21 cellular contexts compared by ENCODE assay signal in the genomic region with DNA sequence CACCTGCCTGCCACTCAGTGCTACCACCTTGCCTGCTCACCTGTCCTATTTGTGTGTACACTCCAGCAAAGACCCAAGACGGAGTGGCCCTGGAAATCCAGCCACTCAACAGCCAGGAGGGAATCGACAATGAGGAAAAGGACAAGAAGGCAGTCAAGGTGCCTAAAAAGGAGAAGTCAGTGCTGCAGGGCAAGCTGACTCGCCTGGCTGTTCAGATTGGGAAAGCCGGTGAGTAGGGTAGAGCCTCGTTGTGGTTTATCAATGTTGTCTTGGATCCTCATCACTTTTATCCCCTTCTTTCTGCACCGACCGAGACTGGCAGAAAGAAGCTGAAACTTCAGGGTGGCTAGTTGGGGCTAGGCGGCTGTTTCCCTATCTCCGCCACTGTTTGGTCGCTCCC.
DNase-seq lines count a peak whose midpoint lies in the region; ATAC-seq, FAIRE-seq and TF ChIP-seq lines count a peak whose summit lies in the region.
"Had no signal": no experiment of that assay in that cellular context is flagged by ENCODE, and none has a peak within 500 bp of the region (broad histone marks: within the 10 kb centered on the region; RNA-seq: fewer than 3 reads in every experiment).

No MANE protein-coding gene starts in this region.

- H3K27me3 ChIP-seq in K562 (ENCODE audit: control insufficient read depth in 2 of 2, insufficient read depth in 2 of 2, low read length in 2 of 2) (no peaks in the 10 kb centered on the region), transverse colon (no peaks in the 10 kb centered on the region)
- H3K27me3 ChIP-seq: suprapubic skin, uterus had no signal

- 76% methylated on average over 10 of the region's 10 CpGs for WGBS in K562 (ENCODE audit: insufficient coverage, low coverage, missing lambda C conversion rate)
- WGBS in transverse colon (ENCODE audit: low coverage in 1 of 2), 2 donors, result 88% methylated on average over 10 of the region's 10 CpGs; no CpG with 5 or more reads in 1 of the 2 donors

- H3K9me3 ChIP-seq in K562 (replicated peaks; ENCODE audit: control insufficient read depth, insufficient read depth, low read depth, low read length) (no peaks in the 10 kb centered on the region), transverse colon (no peaks in the 10 kb centered on the region)
- H3K9me3 ChIP-seq: left ventricle myocardium inferior, suprapubic skin, uterus had no signal

- H3K27me3 Mint-ChIP-seq in activated naive CD4-positive, alpha-beta T cell treated with anti-CD3 and anti-CD28 coated beads, Interleukin-2, amount 50 U/mL, for 24 hours, result no peaks in the 10 kb centered on the region
- H3K27me3 Mint-ChIP-seq: activated naive CD8-positive, alpha-beta T cell had no signal

- POLR2A ChIA-PET in K562 (lab: Yijun Ruan, JAX), result interaction anchor here (0.9 to 2.3 kb wide), 2 partner anchors 10 to 21 kb away, joined by 4 to 9 read pairs; no protein-coding TSS in a partner anchor

- no peak overlapping the region for H3K4me3 ChIP-seq in K562
- no peak overlapping the region for H3K4me3 ChIP-seq in transverse colon
- H3K4me3 ChIP-seq: left ventricle myocardium inferior, suprapubic skin, uterus had no signal

- H3K79me2 ChIP-seq in K562 (ENCODE audit: control insufficient read depth, insufficient read depth, low read length), result no peaks in the 10 kb centered on the region

- no peak for TF ChIP-seq RAD21 in K562 (CRISPR knock-in tag; conservative IDR thresholded peaks at IDR 0.05 in 1 of 2, IDR thresholded peaks at IDR 0.05 in 1 of 2)

- DNase-seq in activated naive CD4-positive, alpha-beta T cell (lab: John Stamatoyannopoulos, UW), result no peak
- DNase-seq in NOMO-1 (lab: John Stamatoyannopoulos, UW; ENCODE audit: unreplicated experiment in 2 of 2), result peak; percentile 13 to 19
- DNase-seq in K562 (ENCODE audit: extremely low read depth in 1 of 4, low spot score in 3 of 4), result no peak
- no peak for DNase-seq in transverse colon
- no peak for DNase-seq in amniotic stem cell (lab: John Stamatoyannopoulos, UW)
- DNase-seq in SHP77 (lab: John Stamatoyannopoulos, UW), result no peak
- DNase-seq in HCEC 1CT, result no peak
- DNase-seq: DMS 273 treated with DMSO at 0.1 percent for 48 hours, foreskin fibroblast, H9, left ventricle myocardium inferior, NCI-H1694 treated with DMSO at 0.1 percent for 48 hours, NCI-H526 treated with DMSO at 0.1 percent for 48 hours, uterus had no signal

- no peaks in the 10 kb centered on the region for H3K9me1 ChIP-seq in K562 (ENCODE audit: control insufficient read depth, insufficient read depth, low read length)

- no peak overlapping the region for H2AFZ ChIP-seq in K562 (ENCODE audit: low read depth, low read length)

- BruUV-seq in K562 (replicated peaks; lab: Mats Ljungman, UMichigan), result no TSS peak

- no peak overlapping the region for H3K9ac ChIP-seq in K562 (ENCODE audit: insufficient read depth in 1 of 2, low read depth in 2 of 2, low read length in 2 of 2)

- H3K27ac ChIP-seq in K562 (ENCODE audit: extremely low read depth, low read depth, low read length) (no peak overlapping the region), transverse colon (peak overlapping the region; percentile 23 to 80 (median 64))
- H3K27ac ChIP-seq: C4-2B, left ventricle myocardium inferior, suprapubic skin had no signal

- H3K36me3 ChIP-seq in K562 (ENCODE audit: control insufficient read depth, insufficient read depth, low read length) (peaks cover 59% of the 10 kb centered on the region), transverse colon (peaks cover 0 to 32% (median 7%) of the 10 kb centered on the region in 4 donors)
- H3K36me3 ChIP-seq: uterus had no signal

- no peak for TF ChIP-seq EP300 in K562 (IDR thresholded peaks at IDR 0.05; ENCODE audit: low read length)
- no peak for TF ChIP-seq EP300 in transverse colon (IDR thresholded peaks at IDR 0.05; ENCODE audit: low read depth)

- no peak for ATAC-seq in K562
- ATAC-seq: Right ventricle myocardium inferior, WTC11 had no signal

- H3K4me1 ChIP-seq in K562 (replicated peaks in 1 of 2; ENCODE audit: control insufficient read depth in 2 of 2, insufficient read depth in 2 of 2, low read length in 2 of 2) (no peaks in the 10 kb centered on the region), transverse colon (peaks cover 0 to 19% (median 3%) of the 10 kb centered on the region in 4 donors)
- H3K4me1 ChIP-seq: suprapubic skin had no signal

- TF ChIP-seq CTCF in K562 (IDR thresholded peaks at IDR 0.05 in 2 of 3, conservative IDR thresholded peaks at IDR 0.05 in 1 of 3; ENCODE audit: insufficient read depth in 2 of 3, low read depth in 1 of 3, low read length in 3 of 3) (no peak), transverse colon (IDR thresholded peaks at IDR 0.05) (no peak)

- intact Hi-C loops in K562 (cut with micrococcal nuclease) (loop anchor here (5.0 kb wide), 1 partner anchor 361 kb away; no protein-coding TSS in a partner anchor), transverse colon (cut with DNase I; ENCODE audit: low total_unique reads) (loop anchor here (2.0 kb wide), 1 partner anchor 201 kb away; no protein-coding TSS in a partner anchor)

- H4K20me1 ChIP-seq in K562 (replicated peaks; ENCODE audit: control insufficient read depth, insufficient read depth, low read length), result no peaks in the 10 kb centered on the region

- peaks cover 10% of the 10 kb centered on the region for H3K36me3 Mint-ChIP-seq in activated naive CD4-positive, alpha-beta T cell treated with anti-CD3 and anti-CD28 coated beads, Interleukin-2, amount 50 U/mL, for 24 hours

- CTCF ChIA-PET in K562 (lab: Yijun Ruan, JAX; ENCODE audit: low intra/inter-chr PET ratio), result interaction anchor here (0.6 to 3.9 kb wide), 3 partner anchors 78 to 363 kb away, joined by 5 to 65 read pairs (median 35); partner anchors contain the start of gene ATP2B4

- no peak overlapping the region for H3K4me2 ChIP-seq in K562 (ENCODE audit: insufficient read depth, low read length)

- H3K4me3 Mint-ChIP-seq in activated naive CD4-positive, alpha-beta T cell treated with anti-CD3 and anti-CD28 coated beads, Interleukin-2, amount 50 U/mL, for 24 hours, result no peak overlapping the region
- H3K4me3 Mint-ChIP-seq: activated naive CD8-positive, alpha-beta T cell; H9; nephron; WTC11 had no signal

- FAIRE-seq in K562 (lab: Jason Lieb, UNC), result no peak

- in situ Hi-C loops in K562 (cut with MboI) (loop anchor here (5.0 kb wide), 4 partner anchors 86 to 431 kb away; partner anchors contain the start of gene FMOD), transverse colon (cut with MboI; ENCODE audit: low pct_ligation_motif_present in 1 of 4, low pct_unique_long_range_greater_than_20kb in 1 of 4, low sequenced_read_pairs in 3 of 4) (loop anchor here (5.0 to 25.0 kb wide), 5 partner anchors 109 to 466 kb away; partner anchors contain the start of gene CHIT1 (in 1 of the 4))

- H3K9me3 Mint-ChIP-seq in activated naive CD4-positive, alpha-beta T cell treated with anti-CD3 and anti-CD28 coated beads, Interleukin-2, amount 50 U/mL, for 24 hours, result no peaks in the 10 kb centered on the region
- H3K9me3 Mint-ChIP-seq: H9, nephron, WTC11 had no signal

- peaks cover 4% of the 10 kb centered on the region for H3K4me1 Mint-ChIP-seq in activated naive CD4-positive, alpha-beta T cell treated with anti-CD3 and anti-CD28 coated beads, Interleukin-2, amount 50 U/mL, for 24 hours
- H3K4me1 Mint-ChIP-seq: WTC11 had no signal

- H3K27ac Mint-ChIP-seq in activated naive CD4-positive, alpha-beta T cell treated with anti-CD3 and anti-CD28 coated beads, Interleukin-2, amount 50 U/mL, for 24 hours, result peak overlapping the region; percentile 51
- H3K27ac Mint-ChIP-seq: activated naive CD8-positive, alpha-beta T cell; H9; nephron; WTC11 had no signal

- no peak for TF ChIP-seq POLR2A in K562 (conservative IDR thresholded peaks at IDR 0.05)
- TF ChIP-seq POLR2A in transverse colon (IDR thresholded peaks at IDR 0.05), result no peak

TF ChIP-seq in K562, 482 proteins besides CTCF, POLR2A, EP300 and RAD21:
- TF ChIP-seq EWSR1 (IDR thresholded peaks at IDR 0.05; ENCODE audit: borderline replicate concordance, low read depth, partially characterized antibody) (no peak), ZNF282 (CRISPR knock-in tag; IDR thresholded peaks at IDR 0.05) (no peak), USF1 (CRISPR knock-in tag; IDR thresholded peaks at IDR 0.05) (0 out of 2 replicates have a peak, but pooled peaks have one; percentile 13), SPI1 (IDR thresholded peaks at IDR 0.05; ENCODE audit: borderline replicate concordance, low read depth, low read length) (peak; percentile 36; the same call in 1 of the 2 replicates), E2F4 (CRISPR knock-in tag; IDR thresholded peaks at IDR 0.05; ENCODE audit: low read depth) (no peak), ZNF780A (CRISPR knock-in tag; IDR thresholded peaks at IDR 0.05) (no peak), CBFA2T3 (IDR thresholded peaks at IDR 0.05) (no peak), ETV5 (CRISPR knock-in tag; IDR thresholded peaks at IDR 0.05; ENCODE audit: low read depth) (no peak), CEBPG (CRISPR knock-in tag; IDR thresholded peaks at IDR 0.05) (no peak), CEBPG (tag; conservative IDR thresholded peaks at IDR 0.05 in 1 of 2, IDR thresholded peaks at IDR 0.05 in 1 of 2) (no peak), PRMT5 (CRISPR knock-in tag; IDR thresholded peaks at IDR 0.05) (no peak)

Comparison
In these comparisons a context has a peak if more than half of its experiments do, and no peak if none do; other contexts are left out.
1. DNase-seq: peak in NOMO-1 (2 of 2); none in activated naive CD4-positive, alpha-beta T cell (0 of 4), K562 (0 of 4), transverse colon (single experiment), amniotic stem cell (single experiment), SHP77 (0 of 2) and HCEC 1CT (single experiment).